Comparison of ENCODE assay signal across 7 cellular contexts in the genomic region with DNA sequence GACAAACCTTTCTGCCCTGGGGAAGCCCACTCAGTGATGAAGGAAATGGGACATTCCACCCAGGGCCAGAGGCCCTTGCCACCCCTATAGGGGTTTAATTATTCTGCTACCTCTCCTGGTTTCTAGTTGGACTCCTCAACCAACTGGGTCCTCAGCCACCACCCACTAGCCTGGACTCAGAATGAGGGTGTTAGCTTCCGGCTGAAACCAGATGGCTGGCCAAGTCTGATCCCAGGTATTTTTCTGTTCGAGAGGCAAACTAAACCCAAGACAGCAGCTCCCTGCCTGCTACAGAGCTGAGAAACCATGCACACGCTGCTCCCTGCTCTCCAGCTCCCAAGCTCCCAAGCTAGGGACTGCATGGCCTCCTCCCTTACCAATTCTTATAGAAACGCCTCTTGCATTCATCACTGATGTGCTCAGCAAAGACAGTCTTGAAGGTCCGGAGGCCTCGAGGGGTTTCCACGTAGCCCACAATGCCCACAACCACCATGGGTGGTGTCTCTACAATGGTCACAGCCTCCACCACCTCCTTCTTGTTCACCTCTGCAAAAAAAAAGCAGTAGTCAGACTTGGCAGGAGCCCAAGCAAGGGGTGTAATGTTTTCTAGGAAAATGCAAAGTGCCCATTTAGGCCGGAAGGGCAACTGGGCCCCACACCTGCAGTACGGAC. TPM values are rescaled to one million over a fixed set of nuclear protein-coding genes. Genes with fewer than 3 reads are reported as not detected.
DNase-seq lines count a peak whose midpoint lies in the region; ATAC-seq, FAIRE-seq and TF ChIP-seq lines count a peak whose summit lies in the region.

No MANE protein-coding gene starts in this region.

- H3K9me3 Mint-ChIP-seq in effector memory CD8-positive, alpha-beta T cell, result no peaks in the 10 kb centered on the region
- no peaks in the 10 kb centered on the region for H3K9me3 Mint-ChIP-seq in osteocyte (ENCODE audit: unreplicated experiment)

- peak; percentile 40 for FAIRE-seq in GM19239 (lab: Jason Lieb, UNC)

- no peak for DNase-seq in GM19239 (ENCODE audit: insufficient read length, low spot score)
- peak; percentile 36 for DNase-seq in RPMI7951 (ENCODE audit: low read depth)
- DNase-seq in effector memory CD8-positive, alpha-beta T cell, result peak; percentile 23 to 33 (median 32)
- DNase-seq in osteocyte (ENCODE audit: extremely low spot score, unreplicated experiment), result no peak
- DNase-seq in GM13976 (ENCODE audit: low spot score), result no peak
- no peak for DNase-seq in NCI-H187 (lab: John Stamatoyannopoulos, UW)

- ATAC-seq in effector memory CD8-positive, alpha-beta T cell (replicated peaks), result peak; percentile 16
- no peak for ATAC-seq in HG02623 (IDR thresholded peaks at IDR 0.05; ENCODE audit: unreplicated experiment)

- H3K4me3 Mint-ChIP-seq in effector memory CD8-positive, alpha-beta T cell, result peak overlapping the region; percentile 94 to 100
- H3K4me3 Mint-ChIP-seq in osteocyte (ENCODE audit: unreplicated experiment), result peak overlapping the region; percentile 99

- in situ Hi-C loops in GM13976 (cut with MboI; ENCODE audit: low sequenced_read_pairs, unreplicated experiment), result loop anchor here (25.0 kb wide), 1 partner anchor 305 kb away; a partner anchor contains a TSS

- H3K27ac Mint-ChIP-seq in effector memory CD8-positive, alpha-beta T cell, result peak overlapping the region; percentile 98 to 100
- H3K27ac Mint-ChIP-seq in osteocyte (ENCODE audit: unreplicated experiment), result peak overlapping the region; percentile 100

- peaks cover 29 to 52% of the 10 kb centered on the region in 2 donors for H3K4me1 Mint-ChIP-seq in effector memory CD8-positive, alpha-beta T cell (ENCODE audit: low read depth in 2 of 2)
- peaks cover 55% of the 10 kb centered on the region for H3K4me1 Mint-ChIP-seq in osteocyte (ENCODE audit: unreplicated experiment)

- H3K36me3 Mint-ChIP-seq in effector memory CD8-positive, alpha-beta T cell (ENCODE audit: insufficient read depth), result peaks cover 84% of the 10 kb centered on the region
- H3K36me3 Mint-ChIP-seq in osteocyte (ENCODE audit: unreplicated experiment), result peaks cover 54% of the 10 kb centered on the region

- TF ChIP-seq CTCF in osteocyte (IDR thresholded peaks at IDR 0.05) (no peak), GM13976 (IDR thresholded peaks at IDR 0.05; ENCODE audit: borderline replicate concordance, control extremely low read depth, extremely low read depth, insufficient read depth, missing control alignments) (no peak)

- H3K27me3 Mint-ChIP-seq in effector memory CD8-positive, alpha-beta T cell, result no peaks in the 10 kb centered on the region
- no peaks in the 10 kb centered on the region for H3K27me3 Mint-ChIP-seq in osteocyte (ENCODE audit: unreplicated experiment)

RNA-seq across cellular contexts. Expression of a gene that starts 2.2 kb away (rescaled TPM):
- 1,170 and 1,583 TPM in 2 replicates for total RNA-seq in RPMI7951 (2014; rRNA removed; shearing (Covaris generic))
- total RNA-seq in osteocyte, result 1,770 and 1,792 TPM in 2 replicates

RNA-seq across cellular contexts. Expression of a gene that starts 32.6 kb away (rescaled TPM):
- total RNA-seq in RPMI7951 (2014; rRNA removed; shearing (Covaris generic)), result 7.0 and 14.8 TPM in 2 replicates
- 24.0 and 26.6 TPM in 2 replicates for total RNA-seq in osteocyte

Comparison
In these comparisons a context has a peak if more than half of its experiments do, and no peak if none do; other contexts are left out.
1. DNase-seq: peak in RPMI7951 (single experiment) and effector memory CD8-positive, alpha-beta T cell (3 of 3); none in GM19239 (single experiment), osteocyte (single experiment), GM13976 (single experiment) and NCI-H187 (0 of 2).